Comparison of ENCODE assay signal across 4 cellular contexts in genomic region chr12:46058697-46059096, GRCh38.
DNase-seq lines count a peak whose midpoint lies in the region; ATAC-seq, FAIRE-seq and TF ChIP-seq lines count a peak whose summit lies in the region.
"Not testable (repeated sequence)": the region's sequence is repeated elsewhere in the genome, so short reads cannot be mapped to it uniquely, and the experiment has no call there.

No MANE protein-coding gene starts in this region.

- H3K36me3 ChIP-seq in HCT116 (ENCODE audit: control insufficient read depth in 1 of 2, insufficient read depth in 2 of 2, low read length in 2 of 2); HEK293 (ENCODE audit: control insufficient read depth in 2 of 2, insufficient read depth in 1 of 2, low read length in 2 of 2); HepG2 (replicated peaks in 1 of 2; ENCODE audit: control insufficient read depth in 1 of 2, insufficient read depth in 2 of 2, low read length in 2 of 2): not testable (repeated sequence)

- not testable (repeated sequence) for H3K4me1 ChIP-seq in HCT116 (ENCODE audit: control insufficient read depth in 1 of 2, insufficient read depth in 2 of 2, low read length in 2 of 2); HEK293 (ENCODE audit: control insufficient read depth, insufficient read depth, low read length); HepG2 (ENCODE audit: insufficient read depth, low read length)

- BruUV-seq in HCT116 (replicated peaks; lab: Mats Ljungman, UMichigan); HepG2 (replicated peaks; lab: Mats Ljungman, UMichigan): not testable (repeated sequence)

- H3K4me2 ChIP-seq in HCT116 (ENCODE audit: low read length); HepG2 (ENCODE audit: low read depth, low read length): not testable (repeated sequence)

- ATAC-seq in HCT116, HepG2: not testable (repeated sequence)

- in situ Hi-C loops in HepG2 (cut with HindIII; ENCODE audit: extremely low pct_ligation_motif_present, low pct_unique_long_range_greater_than_20kb), result not testable (repeated sequence)

- not testable (repeated sequence) for TF ChIP-seq POLR2A in HCT116 (IDR thresholded peaks at IDR 0.05; ENCODE audit: borderline replicate concordance, extremely low read depth, insufficient read depth, insufficient read length); HepG2 (IDR thresholded peaks at IDR 0.05; ENCODE audit: insufficient read depth in 1 of 2, low read depth in 2 of 2, low read length in 2 of 2)

- TF ChIP-seq EP300 in HepG2 (IDR thresholded peaks at IDR 0.05; ENCODE audit: low read depth in 2 of 2, low read length in 2 of 2); HepG2 (CRISPR knock-in tag; IDR thresholded peaks at IDR 0.05; ENCODE audit: borderline replicate concordance): not testable (repeated sequence)

- not testable (repeated sequence) for H3K27me3 ChIP-seq in HCT116 (ENCODE audit: insufficient read depth, low read length); HepG2 (ENCODE audit: control insufficient read depth in 1 of 2, insufficient read depth in 2 of 2, low read length in 2 of 2)

- RAD21 ChIA-PET in HCT116 (lab: Charles Lee; ENCODE audit: low non-redundant PET in 1 of 2, low total read pairs in 2 of 2, uncharacterized antibody in 2 of 2, unreplicated experiment in 2 of 2), result not testable (repeated sequence)

- not testable (repeated sequence) for H3K4me3 ChIP-seq in HCT116 (replicated peaks in 1 of 2; ENCODE audit: low read depth in 1 of 2, low read length in 2 of 2); HEK293 (ENCODE audit: low read depth, low read length); HepG2 (replicated peaks in 1 of 3; ENCODE audit: insufficient read depth in 1 of 3, low read depth in 2 of 3, low read length in 3 of 3)

- not testable (repeated sequence) for TF ChIP-seq RAD21 in HCT116 (IDR thresholded peaks at IDR 0.05; ENCODE audit: low read depth); HepG2 (CRISPR knock-in tag; IDR thresholded peaks at IDR 0.05)

- H3K9ac ChIP-seq in HCT116 (ENCODE audit: low read length); HepG2 (ENCODE audit: insufficient read depth, low read depth, low read length): not testable (repeated sequence)

- not testable (repeated sequence) for FAIRE-seq in HepG2 (lab: Jason Lieb, UNC)

- not testable (repeated sequence) for H3K9me3 ChIP-seq in HCT116 (ENCODE audit: control insufficient read depth in 1 of 2, insufficient read depth in 1 of 2, low read depth in 1 of 2, low read length in 2 of 2); HEK293 (ENCODE audit: control insufficient read depth, insufficient read depth, low read depth, low read length)
- peaks cover 32% of the 10 kb centered on the region for H3K9me3 ChIP-seq in HepG2 (ENCODE audit: low read length)

- not testable (repeated sequence) for H3K27ac ChIP-seq in HCT116 (ENCODE audit: low read depth, low read length); HEK293 (ENCODE audit: extremely low read depth, low read depth, low read length); HepG2 (ENCODE audit: extremely low read length, insufficient read depth, low read length)

- not testable (repeated sequence) for H3K79me2 ChIP-seq in HCT116 (ENCODE audit: insufficient read depth, low read length); HepG2 (ENCODE audit: insufficient read depth, low read length)

- not testable (repeated sequence) for H2AFZ ChIP-seq in HCT116 (ENCODE audit: low read depth, low read length, poor library complexity, severe bottlenecking); HepG2 (ENCODE audit: low read length)

- TF ChIP-seq CTCF in HCT116 (IDR thresholded peaks at IDR 0.05 in 2 of 3, conservative IDR thresholded peaks at IDR 0.05 in 1 of 3; ENCODE audit: borderline replicate concordance in 1 of 3, insufficient read depth in 1 of 3, low read depth in 2 of 3, low read length in 2 of 3); HEK293 (tag by site-specific recombination; IDR thresholded peaks at IDR 0.05); HepG2 (CRISPR knock-in tag; IDR thresholded peaks at IDR 0.05): not testable (repeated sequence)

- H4K20me1 ChIP-seq in HCT116 (ENCODE audit: insufficient read depth); HepG2 (ENCODE audit: insufficient read depth, low read length): not testable (repeated sequence)

- H3K9me2 ChIP-seq in HCT116 (ENCODE audit: insufficient read depth), result not testable (repeated sequence)

- WGBS in HepG2 (ENCODE audit: low lambda C conversion rate), result 16% methylated on average over 7 of the region's 7 CpGs

- POLR2A ChIA-PET in HCT116 (lab: Charles Lee); HEK293 (lab: Yijun Ruan, JAX); HepG2 (lab: Yijun Ruan, JAX): not testable (repeated sequence)

- not testable (repeated sequence) for DNase-seq in HCT116 (ENCODE audit: low read depth, low spot score); HepG2 (ENCODE audit: low spot score)
- peak; percentile 16 for DNase-seq in NCI-H82 (lab: John Stamatoyannopoulos, UW)

- CTCF ChIA-PET in HCT116 (lab: Charles Lee); HEK293 (lab: Yijun Ruan, JAX); HepG2 (lab: Yijun Ruan, JAX; ENCODE audit: low intra/inter-chr PET ratio, low total read pairs): not testable (repeated sequence)

- intact Hi-C loops in HCT116 (cut with micrococcal nuclease); HepG2 (cut with micrococcal nuclease; ENCODE audit: unreplicated experiment): not testable (repeated sequence)

TF ChIP-seq in HCT116, 20 proteins besides CTCF, POLR2A, EP300 and RAD21:
- TF ChIP-seq CBX3 (IDR thresholded peaks at IDR 0.05; ENCODE audit: low read depth), result 0 out of 2 replicates have a peak, but pooled peaks have one; percentile 17

TF ChIP-seq in HEK293, 187 proteins besides CTCF, POLR2A, EP300 and RAD21:
- peak; percentile 23 for TF ChIP-seq SETDB1 (IDR thresholded peaks at IDR 0.05; ENCODE audit: insufficient read length, low read length)

TF ChIP-seq in HepG2, 621 proteins besides CTCF, POLR2A, EP300 and RAD21:
- TF ChIP-seq ZNF761 (CRISPR knock-in tag; conservative IDR thresholded peaks at IDR 0.05), result peak; percentile 97
TF ChIP-seq in HepG2: peak in this region for 1; not testable (repeated sequence) for 620.
